9 cellular contexts compared by ENCODE assay signal in the genomic region with DNA sequence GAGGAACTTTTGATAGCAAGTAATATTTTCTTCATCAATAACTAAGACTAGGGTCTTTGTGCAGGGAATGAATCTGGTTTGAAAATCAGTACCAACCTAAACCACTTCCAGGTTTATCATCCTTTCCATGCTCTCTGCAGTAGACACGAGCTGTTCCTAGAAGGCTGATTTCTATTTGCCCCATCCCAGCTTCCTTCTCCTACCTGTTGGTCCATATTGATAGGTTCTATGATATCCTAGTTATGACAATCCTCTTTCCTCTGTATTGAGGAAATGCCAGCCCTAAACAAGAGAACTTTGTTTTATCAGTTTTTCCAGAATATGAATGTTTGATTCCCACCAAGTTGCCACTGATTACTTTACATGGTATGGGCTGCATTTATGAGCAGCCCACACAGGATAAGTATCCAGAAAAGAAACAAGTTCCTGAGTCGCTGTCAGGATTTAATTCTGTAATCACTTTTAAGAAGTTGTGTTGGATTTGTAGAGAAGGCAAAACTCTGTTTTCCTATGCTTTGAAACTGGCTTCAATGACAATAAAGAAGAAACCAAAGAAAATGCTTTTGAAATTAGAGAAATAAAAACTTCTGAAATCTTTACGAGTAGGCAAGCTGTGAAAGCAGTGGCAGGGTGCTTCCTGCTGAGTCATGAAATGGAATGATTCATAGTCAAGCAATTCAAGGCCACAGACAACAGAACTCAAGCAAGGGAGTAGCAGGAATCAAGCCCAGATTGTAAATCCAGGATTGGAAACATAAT. TPM values are rescaled to one million over a fixed set of nuclear protein-coding genes. Genes with fewer than 3 reads are reported as not detected.
DNase-seq lines count a peak whose midpoint lies in the region; ATAC-seq and TF ChIP-seq lines count a peak whose summit lies in the region.
"Had no signal": no experiment of that assay in that cellular context is flagged by ENCODE, and none has a peak within 500 bp of the region (broad histone marks: within the 10 kb centered on the region; RNA-seq: fewer than 3 reads in every experiment).

No MANE protein-coding gene starts in this region.

- ATAC-seq in HG03378 (IDR thresholded peaks at IDR 0.05; ENCODE audit: unreplicated experiment) (peak; percentile 61), esophagus mucosa (peak; percentile 92), natural killer cell (peak in 2 of 3 donors; percentile 57 to 76)

- peaks cover 12% of the 10 kb centered on the region for H3K4me1 Mint-ChIP-seq in T-helper 2 cell treated with Interferon-gamma antibody and Interleukin-4, amounts not matched to agents 5 μg/mL and 100 μg/mL, for 36 hours (ENCODE audit: low read depth)
- peaks cover 0 to 8% of the 10 kb centered on the region in 2 donors for H3K4me1 Mint-ChIP-seq in natural killer cell

- no peaks in the 10 kb centered on the region for H3K9me3 Mint-ChIP-seq in T-helper 2 cell treated with Interferon-gamma antibody and Interleukin-4, amounts not matched to agents 5 μg/mL and 100 μg/mL, for 36 hours
- H3K9me3 Mint-ChIP-seq in natural killer cell, result no peaks in the 10 kb centered on the region
- H3K9me3 Mint-ChIP-seq: naive B cell had no signal

- no peaks in the 10 kb centered on the region for H3K27me3 Mint-ChIP-seq in T-helper 2 cell treated with Interferon-gamma antibody and Interleukin-4, amounts not matched to agents 5 μg/mL and 100 μg/mL, for 36 hours (ENCODE audit: low read depth)
- H3K27me3 Mint-ChIP-seq in natural killer cell (ENCODE audit: low read depth in 2 of 2), result no peaks in the 10 kb centered on the region
- H3K27me3 Mint-ChIP-seq: naive B cell had no signal

- intact Hi-C loops in natural killer cell (cut with micrococcal nuclease), result no loop called here

- TF ChIP-seq CTCF in natural killer cell (IDR thresholded peaks at IDR 0.05), result no peak

- peak overlapping the region; percentile 0 for H3K4me3 Mint-ChIP-seq in T-helper 2 cell treated with Interferon-gamma antibody and Interleukin-4, amounts not matched to agents 5 μg/mL and 100 μg/mL, for 36 hours
- H3K4me3 Mint-ChIP-seq in natural killer cell, result no peak overlapping the region
- H3K4me3 Mint-ChIP-seq: naive B cell had no signal

- peak; percentile 53 for DNase-seq in stimulated activated CD4-positive, alpha-beta T cell treated with anti-CD3 and anti-CD28 coated beads, Interleukin-4, amount 100 ng/mL, for 24 hours
- no peak for DNase-seq in stimulated activated CD4-positive, alpha-beta T cell treated with anti-CD3 and anti-CD28 coated beads, Interleukin-2, amount 100 ng/mL, for 48 hours
- DNase-seq in T-helper 2 cell treated with Interferon-gamma antibody and Interleukin-4, amounts not matched to agents 5 μg/mL and 100 μg/mL, for 36 hours (ENCODE audit: low spot score), result peak; percentile 42
- no peak for DNase-seq in natural killer cell
- no peak for DNase-seq in SKM-1 treated with dmso at 0.1 percent for 144 hours (lab: John Stamatoyannopoulos, UW; ENCODE audit: unreplicated experiment)
- no peak for DNase-seq in NCI-H146 treated with DMSO at 0.1 percent for 48 hours (lab: John Stamatoyannopoulos, UW; ENCODE audit: unreplicated experiment)
- DNase-seq: naive B cell had no signal

- H3K27ac Mint-ChIP-seq in T-helper 2 cell treated with Interferon-gamma antibody and Interleukin-4, amounts not matched to agents 5 μg/mL and 100 μg/mL, for 36 hours, result no peak overlapping the region
- peak overlapping the region in 1 of 2 donors; percentile 57 for H3K27ac Mint-ChIP-seq in natural killer cell

- no peaks in the 10 kb centered on the region for H3K36me3 Mint-ChIP-seq in T-helper 2 cell treated with Interferon-gamma antibody and Interleukin-4, amounts not matched to agents 5 μg/mL and 100 μg/mL, for 36 hours (ENCODE audit: low read depth)
- no peaks in the 10 kb centered on the region for H3K36me3 Mint-ChIP-seq in natural killer cell
- H3K36me3 Mint-ChIP-seq: naive B cell had no signal

RNA-seq across cellular contexts. Expression of gene TANK, which starts 37.3 kb away (rescaled TPM):
- 37.0 TPM for total RNA-seq in esophagus mucosa
- total RNA-seq in natural killer cell, result 100 to 1,000 TPM in 1 of 3 donors, 10 to 100 TPM in 2; 68.9 to 121 (median 76.1) TPM

Comparison
In these comparisons a context has a peak if more than half of its experiments do, and no peak if none do; other contexts are left out.
1. DNase-seq: peak in stimulated activated CD4-positive, alpha-beta T cell treated with anti-CD3 and anti-CD28 coated beads, Interleukin-4, amount 100 ng/mL, for 24 hours (single experiment) and T-helper 2 cell treated with Interferon-gamma antibody and Interleukin-4, amounts not matched to agents 5 μg/mL and 100 μg/mL, for 36 hours (single experiment); none in stimulated activated CD4-positive, alpha-beta T cell treated with anti-CD3 and anti-CD28 coated beads, Interleukin-2, amount 100 ng/mL, for 48 hours (0 of 2), natural killer cell (single experiment), SKM-1 treated with dmso at 0.1 percent for 144 hours (single experiment) and NCI-H146 treated with DMSO at 0.1 percent for 48 hours (single experiment).
2. Peak in every context shown above with its lines, with median percentiles within 50 percentile points of each other: ATAC-seq.